8 cellular contexts compared by ENCODE assay signal in the genomic region with DNA sequence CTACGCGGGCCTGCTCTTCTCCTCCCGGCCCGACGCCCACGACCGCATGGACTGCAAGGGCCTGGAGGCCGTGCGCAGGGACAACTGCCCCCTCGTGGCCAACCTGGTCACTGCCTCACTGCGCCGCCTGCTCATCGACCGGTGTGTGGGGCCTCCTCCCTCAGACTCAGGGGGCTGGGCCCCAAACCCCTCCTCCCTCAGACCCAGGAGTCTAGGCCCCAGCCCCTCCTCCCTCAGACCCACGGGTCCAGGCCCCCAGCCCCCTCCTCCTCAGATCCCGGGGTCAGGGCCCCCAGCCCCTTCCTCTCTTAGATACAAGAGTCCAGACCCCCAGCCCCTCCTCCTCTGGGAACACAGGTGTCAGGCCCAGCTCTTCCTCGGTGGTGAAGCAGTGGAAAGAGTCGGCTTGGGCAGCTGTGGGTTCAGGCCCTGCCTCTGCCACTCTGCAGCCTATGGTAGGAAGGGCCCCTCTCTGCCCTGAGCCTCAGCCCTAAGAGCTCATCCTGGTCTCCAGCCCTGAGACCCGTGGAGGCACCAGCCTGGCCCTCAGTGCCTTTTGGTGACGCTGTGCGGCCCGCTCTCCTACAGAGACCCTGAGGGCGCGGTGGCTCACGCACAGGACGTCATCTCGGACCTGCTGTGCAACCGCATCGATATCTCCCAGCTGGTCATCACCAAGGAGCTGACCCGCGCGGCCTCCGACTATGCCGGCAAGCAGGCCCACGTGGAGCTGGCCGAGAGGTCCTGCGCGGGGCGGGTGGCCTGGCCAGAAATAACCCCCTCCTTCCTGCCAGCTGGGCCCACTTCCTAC. TPM values are rescaled to one million over a fixed set of nuclear protein-coding genes. Genes with fewer than 3 reads are reported as not detected.
DNase-seq lines count a peak whose midpoint lies in the region; ATAC-seq and TF ChIP-seq lines count a peak whose summit lies in the region.

No MANE protein-coding gene starts in this region.

- H3K9me3 ChIP-seq in PC-3 (ENCODE audit: low read length) (no peaks in the 10 kb centered on the region), tibial nerve (no peaks in the 10 kb centered on the region)

- no peak overlapping the region for H3K4me2 ChIP-seq in PC-3 (ENCODE audit: low read length)

- H3K4me3 Mint-ChIP-seq in activated T-helper 17 cell treated with anti-CD3 and anti-CD28 coated beads, Interleukin-2, amount 50 U/mL, for 72 hours, result no peak overlapping the region
- no peak overlapping the region for H3K4me3 Mint-ChIP-seq in osteocyte (ENCODE audit: unreplicated experiment)

- WGBS in tibial nerve, 2 donors, result 44 to 51% methylated on average over 26 to 34 of the region's 39 CpGs

- H3K27ac ChIP-seq in PC-3 (ENCODE audit: low read length) (no peak overlapping the region), tibial nerve (peak overlapping the region in 1 of 4 donors; percentile 69)

- no peak overlapping the region for H2AFZ ChIP-seq in PC-3 (ENCODE audit: low read length)

- peaks cover 49% of the 10 kb centered on the region for H3K36me3 Mint-ChIP-seq in activated T-helper 17 cell treated with anti-CD3 and anti-CD28 coated beads, Interleukin-2, amount 50 U/mL, for 72 hours (ENCODE audit: low read depth)
- H3K36me3 Mint-ChIP-seq in osteocyte (ENCODE audit: unreplicated experiment), result peaks cover 2% of the 10 kb centered on the region

- POLR2A ChIA-PET in PC-3 (lab: Charles Lee; ENCODE audit: unreplicated experiment), result no interaction called here

- no peaks in the 10 kb centered on the region for H3K9me2 ChIP-seq in PC-3 (replicated peaks; ENCODE audit: low read length)

- no peaks in the 10 kb centered on the region for H3K79me2 ChIP-seq in PC-3 (ENCODE audit: low read length)

- H4K20me1 ChIP-seq in PC-3 (ENCODE audit: low read length), result no peaks in the 10 kb centered on the region

- peaks cover 23% of the 10 kb centered on the region for H3K27me3 ChIP-seq in PC-3 (ENCODE audit: low read length)
- H3K27me3 ChIP-seq in tibial nerve, result peaks cover 0 to 37% of the 10 kb centered on the region in 2 donors

- no peak for TF ChIP-seq EP300 in tibial nerve (IDR thresholded peaks at IDR 0.05)

- intact Hi-C loops in PC-3 (cut with micrococcal nuclease), result no loop called here

- TF ChIP-seq CTCF in PC-3 (conservative IDR thresholded peaks at IDR 0.05; ENCODE audit: low read depth, low read length) (peak; percentile 73), fibroblast of villous mesenchyme (IDR thresholded peaks at IDR 0.05; ENCODE audit: insufficient read depth, low read depth, low read length) (peak; percentile 79), osteocyte (IDR thresholded peaks at IDR 0.05) (peak; percentile 80), tibial nerve (IDR thresholded peaks at IDR 0.05) (peak; percentile 83 to 91 (median 86))

- H3K9ac ChIP-seq in PC-3 (ENCODE audit: low read length), result no peak overlapping the region

- CTCF ChIA-PET in PC-3 (lab: Charles Lee), result interaction anchor here (0.6 to 0.8 kb wide), 2 partner anchors 45 to 68 kb away, joined by 3 to 7 read pairs; no protein-coding TSS in a partner anchor

- no peak overlapping the region for H3K4me3 ChIP-seq in PC-3 (ENCODE audit: low read length)
- H3K4me3 ChIP-seq in fibroblast of villous mesenchyme (ENCODE audit: low read depth, low read length), result no peak overlapping the region
- H3K4me3 ChIP-seq in tibial nerve, result no peak overlapping the region

- BruUV-seq in PC-3 (replicated peaks; lab: Mats Ljungman, UMichigan), result no TSS peak

- peaks cover 27% of the 10 kb centered on the region for H3K36me3 ChIP-seq in PC-3 (ENCODE audit: low read depth, low read length)
- H3K36me3 ChIP-seq in tibial nerve, result peaks cover 0 to 23% (median 0%) of the 10 kb centered on the region in 3 donors

- no peaks in the 10 kb centered on the region; the same call in 1 of the 2 replicates for H3K4me1 ChIP-seq in PC-3 (ENCODE audit: insufficient read depth, low read length)
- H3K4me1 ChIP-seq in tibial nerve, result peaks cover 0 to 48% (median 7%) of the 10 kb centered on the region in 4 donors

- H3K9me3 Mint-ChIP-seq in activated T-helper 17 cell treated with anti-CD3 and anti-CD28 coated beads, Interleukin-2, amount 50 U/mL, for 72 hours, result no peaks in the 10 kb centered on the region
- H3K9me3 Mint-ChIP-seq in osteocyte (ENCODE audit: unreplicated experiment), result no peaks in the 10 kb centered on the region

- peaks cover 13% of the 10 kb centered on the region for H3K27me3 Mint-ChIP-seq in activated T-helper 17 cell treated with anti-CD3 and anti-CD28 coated beads, Interleukin-2, amount 50 U/mL, for 72 hours
- H3K27me3 Mint-ChIP-seq in osteocyte (ENCODE audit: unreplicated experiment), result peaks cover 8% of the 10 kb centered on the region

- H3K4me1 Mint-ChIP-seq in activated T-helper 17 cell treated with anti-CD3 and anti-CD28 coated beads, Interleukin-2, amount 50 U/mL, for 72 hours, result peaks cover 9% of the 10 kb centered on the region
- peaks cover 3% of the 10 kb centered on the region for H3K4me1 Mint-ChIP-seq in osteocyte (ENCODE audit: unreplicated experiment)

- TF ChIP-seq POLR2A in tibial nerve (IDR thresholded peaks at IDR 0.05), result no peak

- ATAC-seq in HG02623 (IDR thresholded peaks at IDR 0.05; ENCODE audit: unreplicated experiment) (peak; percentile 26), PC-3 (peak; percentile 32; the same call in 1 of the 2 replicates)
- ATAC-seq in activated T-helper 17 cell treated with anti-CD3 and anti-CD28 coated beads, Interleukin-2, amount 50 U/mL, for 72 hours (replicated peaks), result peak; percentile 85

- no peaks in the 10 kb centered on the region for H3F3A ChIP-seq in PC-3 (ENCODE audit: low read length, unreplicated experiment)

- peak; percentile 88 for DNase-seq in GM03348 (ENCODE audit: low spot score)
- peak; percentile 24 for DNase-seq in PC-3
- DNase-seq in fibroblast of villous mesenchyme (ENCODE audit: low read depth), result peak; percentile 59
- DNase-seq in osteocyte (ENCODE audit: extremely low spot score, unreplicated experiment), result peak; percentile 92
- DNase-seq in tibial nerve (ENCODE audit: low spot score in 2 of 2), result peak; percentile 54 to 63
- DNase-seq in NCI-H2171 treated with DMSO at 0.1 percent for 48 hours (lab: John Stamatoyannopoulos, UW), result no peak

- H3K27ac Mint-ChIP-seq in activated T-helper 17 cell treated with anti-CD3 and anti-CD28 coated beads, Interleukin-2, amount 50 U/mL, for 72 hours, result peak overlapping the region; percentile 36
- no peak overlapping the region for H3K27ac Mint-ChIP-seq in osteocyte (ENCODE audit: unreplicated experiment)

RNA-seq across cellular contexts. Expression of a gene that starts 3.7 kb away (rescaled TPM):
- total RNA-seq in PC-3 (2014; rRNA removed), result not detected in 2 replicates
- total RNA-seq in activated T-helper 17 cell treated with anti-CD3 and anti-CD28 coated beads, Interleukin-2, amount 50 U/mL, for 72 hours, result 1 to 10 TPM; 1.9 to 2.4 TPM
- not detected in 2 replicates for total RNA-seq in fibroblast of villous mesenchyme
- total RNA-seq in osteocyte, result not detected in 2 replicates
- 1 to 10 TPM in 1 of 4 donors, under 1 TPM in 2, not detected in 1; 0.66 to 3.5 (median 0.90) TPM for total RNA-seq in tibial nerve

RNA-seq across cellular contexts. Expression of a gene that starts 17.6 kb away (rescaled TPM):
- total RNA-seq in PC-3 (2014; rRNA removed), result not detected in 2 replicates
- 1 to 10 TPM in 1 of 2 donors, under 1 TPM in 1; 0.28 to 4.6 TPM for total RNA-seq in activated T-helper 17 cell treated with anti-CD3 and anti-CD28 coated beads, Interleukin-2, amount 50 U/mL, for 72 hours
- under 0.01 TPM in 1 of 2 replicates, not detected in the other for total RNA-seq in fibroblast of villous mesenchyme
- total RNA-seq in osteocyte, result not detected in 2 replicates
- total RNA-seq in tibial nerve, result under 1 TPM in 1 of 4 donors, not detected in 3; 0.21 TPM

RNA-seq across cellular contexts. Expression of a gene that starts 30.9 kb away (rescaled TPM):
- 165 and 210 TPM in 2 replicates for total RNA-seq in PC-3 (2014; rRNA removed)
- total RNA-seq in activated T-helper 17 cell treated with anti-CD3 and anti-CD28 coated beads, Interleukin-2, amount 50 U/mL, for 72 hours, result 100 to 1,000 TPM; 146 to 202 TPM
- total RNA-seq in fibroblast of villous mesenchyme, result 22.9 and 25.0 TPM in 2 replicates
- 19.6 and 22.2 TPM in 2 replicates for total RNA-seq in osteocyte
- 10 to 100 TPM; 10.8 to 28.2 (median 15.5) TPM for total RNA-seq in tibial nerve

RNA-seq across cellular contexts. Expression of a gene that starts 38.8 kb away (rescaled TPM):
- total RNA-seq in PC-3 (2014; rRNA removed), result 130 and 152 TPM in 2 replicates
- 10 to 100 TPM; 58.3 to 81.3 TPM for total RNA-seq in activated T-helper 17 cell treated with anti-CD3 and anti-CD28 coated beads, Interleukin-2, amount 50 U/mL, for 72 hours
- total RNA-seq in fibroblast of villous mesenchyme, result 71.2 and 76.3 TPM in 2 replicates
- total RNA-seq in osteocyte, result 53.4 and 64.5 TPM in 2 replicates
- total RNA-seq in tibial nerve, result 100 to 1,000 TPM in 1 of 4 donors, 10 to 100 TPM in 3; 80.2 to 125 (median 93.7) TPM

RNA-seq across cellular contexts. Expression of a gene that starts 49.6 kb away (rescaled TPM):
- total RNA-seq in PC-3 (2014; rRNA removed) (1.2 and 3.0 TPM in 2 replicates), fibroblast of villous mesenchyme (under 0.01 and 0.32 TPM in 2 replicates), osteocyte (0.16 and 1.3 TPM in 2 replicates), tibial nerve (1 to 10 TPM in 1 of 4 donors, under 1 TPM in 1, not detected in 2; 0.39 to 2.1 TPM)
- total RNA-seq in activated T-helper 17 cell treated with anti-CD3 and anti-CD28 coated beads, Interleukin-2, amount 50 U/mL, for 72 hours, result 10 to 100 TPM; 54.6 to 86.0 TPM

Comparison
In these comparisons a context has a peak if more than half of its experiments do, and no peak if none do; other contexts are left out.
1. ATAC-seq: peak in every context shown above with its lines; median percentile 85 in activated T-helper 17 cell treated with anti-CD3 and anti-CD28 coated beads, Interleukin-2, amount 50 U/mL, for 72 hours; 32 in PC-3; 26 in HG02623.